16 cellular contexts compared by ENCODE assay signal in genomic region chr10:124000792-124001201, GRCh38.
DNase-seq lines count a peak whose midpoint lies in the region; ATAC-seq, FAIRE-seq and TF ChIP-seq lines count a peak whose summit lies in the region.
"Had no signal": no experiment of that assay in that cellular context is flagged by ENCODE, and none has a peak within 500 bp of the region (broad histone marks: within the 10 kb centered on the region; RNA-seq: fewer than 3 reads in every experiment).

No MANE protein-coding gene starts in this region.

- no peak for ATAC-seq in left lobe of liver
- no peak for ATAC-seq in GM19328 (IDR thresholded peaks at IDR 0.05; ENCODE audit: unreplicated experiment)
- ATAC-seq: activated CD4-positive, CD25-positive, alpha-beta regulatory T cell treated with anti-CD3 and anti-CD28 coated beads, Interleukin-2, amount 50 U/mL, for 24 hours; esophagus mucosa; HCT116 had no signal

- no peaks in the 10 kb centered on the region for H3K36me3 ChIP-seq in bronchial epithelial cell (ENCODE audit: control insufficient read depth, insufficient read depth, low read length)
- H3K36me3 ChIP-seq: tibial nerve had no signal

- DNase-seq in AG09309 (ENCODE audit: low read depth) (peak; percentile 31), GOT3 (lab: John Stamatoyannopoulos, UW) (peak; percentile 33), bronchial epithelial cell (ENCODE audit: low read depth) (peak; percentile 56), left lobe of liver (ENCODE audit: low spot score) (peak; percentile 40), NCI-H510A treated with DMSO at 0.1 percent for 48 hours (lab: John Stamatoyannopoulos, UW) (no peak), NCI-H2171 treated with DMSO at 0.1 percent for 48 hours (lab: John Stamatoyannopoulos, UW) (no peak)
- no peak for DNase-seq in stimulated activated CD4-positive, alpha-beta T cell treated with anti-CD3 and anti-CD28 coated beads, Interleukin-15, amount 100 ng/mL, for 24 hours
- DNase-seq: activated naive CD8-positive, alpha-beta T cell treated with anti-CD3 and anti-CD28 coated beads, Interleukin-2, amount 10 ng/mL, durations not matched to agents 7 days and 5 days; activated T-cell treated with anti-CD3 and anti-CD28 coated beads for 4 hours; cerebellar nuclear complex; midbrain had no signal

- no peak for FAIRE-seq in bronchial epithelial cell (lab: Jason Lieb, UNC)

- H3K4me3 ChIP-seq in AG09309 (ENCODE audit: control insufficient read depth, low read depth, low read length), result no peak overlapping the region
- H3K4me3 ChIP-seq in bronchial epithelial cell (ENCODE audit: low read depth, low read length), result no peak overlapping the region
- H3K4me3 ChIP-seq: tibial nerve had no signal

- no peak for TF ChIP-seq CTCF in AG09309 (IDR thresholded peaks at IDR 0.05; ENCODE audit: control insufficient read depth, insufficient read depth, low read depth, low read length, missing control alignments)
- TF ChIP-seq CTCF in bronchial epithelial cell (IDR thresholded peaks at IDR 0.05; ENCODE audit: insufficient read depth, low read length, severe bottlenecking), result no peak

- no peaks in the 10 kb centered on the region for H3K27me3 ChIP-seq in bronchial epithelial cell (ENCODE audit: control insufficient read depth, insufficient read depth, low read length)
- H3K27me3 ChIP-seq: tibial nerve had no signal

Comparison
In these comparisons a context has a peak if more than half of its experiments do, and no peak if none do; other contexts are left out.
1. DNase-seq: peak in AG09309 (single experiment), GOT3 (single experiment), bronchial epithelial cell (single experiment) and left lobe of liver (single experiment); none in NCI-H510A treated with DMSO at 0.1 percent for 48 hours (single experiment), stimulated activated CD4-positive, alpha-beta T cell treated with anti-CD3 and anti-CD28 coated beads, Interleukin-15, amount 100 ng/mL, for 24 hours (single experiment) and NCI-H2171 treated with DMSO at 0.1 percent for 48 hours (single experiment).